In the genomic region with DNA sequence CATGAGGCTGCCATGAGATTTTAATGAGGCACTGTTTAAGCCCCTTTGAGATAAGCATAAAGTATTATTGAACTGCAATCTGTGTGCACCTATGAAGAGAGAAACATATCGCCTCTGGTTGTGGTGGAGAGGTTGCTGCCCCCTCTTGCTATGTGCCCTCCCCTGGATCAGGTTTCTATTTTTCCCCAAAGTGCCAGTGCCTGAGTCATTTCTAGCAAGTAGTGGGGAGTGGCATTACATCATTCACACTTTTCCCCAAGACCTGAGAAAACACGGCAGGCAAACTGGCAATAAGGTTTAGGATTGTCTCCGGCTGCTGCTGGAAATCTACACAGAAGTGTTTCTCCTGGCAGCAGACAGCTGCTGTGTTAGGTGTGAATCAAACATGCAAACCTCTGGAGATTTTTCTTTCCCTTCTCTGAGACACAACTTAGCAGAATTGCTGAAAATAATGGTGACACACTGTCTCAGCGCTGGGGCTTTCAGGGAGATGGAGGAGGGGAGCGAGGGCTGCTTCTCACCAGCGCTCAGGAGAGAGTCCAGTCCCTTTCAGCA, we compare ENCODE assay signal across 10 cellular contexts. TPM values are rescaled to one million over a fixed set of nuclear protein-coding genes. Genes with fewer than 3 reads are reported as not detected.
DNase-seq lines count a peak whose midpoint lies in the region; ATAC-seq and TF ChIP-seq lines count a peak whose summit lies in the region.
"Had no signal": no experiment of that assay in that cellular context is flagged by ENCODE, and none has a peak within 500 bp of the region (broad histone marks: within the 10 kb centered on the region; RNA-seq: fewer than 3 reads in every experiment).

No MANE protein-coding gene starts in this region.

- H3K4me3 Mint-ChIP-seq in Calu3 (ENCODE audit: low read depth, unreplicated experiment): no peak overlapping the region
- H3K4me3 Mint-ChIP-seq in activated naive CD8-positive, alpha-beta T cell treated with anti-CD3 and anti-CD28 coated beads for 36 hours: peak overlapping the region; percentile 22
- no peak overlapping the region for H3K4me3 Mint-ChIP-seq in memory B cell
- no peak overlapping the region for H3K4me3 Mint-ChIP-seq in HFFc6
- H3K4me3 Mint-ChIP-seq: mesothelial cell of epicardium had no signal

- peak overlapping the region; percentile 19 for H3K9ac ChIP-seq in HUES6 (ENCODE audit: low read length)

- no peak for TF ChIP-seq CTCF in Calu3 (IDR thresholded peaks at IDR 0.05; ENCODE audit: unreplicated experiment)
- no peak for TF ChIP-seq CTCF in upper lobe of right lung (IDR thresholded peaks at IDR 0.05)
- TF ChIP-seq CTCF in HFFc6 (IDR thresholded peaks at IDR 0.05): no peak

- H3K27ac Mint-ChIP-seq in Calu3 (ENCODE audit: unreplicated experiment) (peak overlapping the region; percentile 40), memory B cell (peak overlapping the region; percentile 86), HFFc6 (no peak overlapping the region)
- peak overlapping the region; percentile 88 for H3K27ac Mint-ChIP-seq in activated naive CD8-positive, alpha-beta T cell treated with anti-CD3 and anti-CD28 coated beads for 36 hours
- H3K27ac Mint-ChIP-seq: mesothelial cell of epicardium had no signal

- H3K36me3 ChIP-seq in HUES6 (ENCODE audit: control insufficient read depth, insufficient read depth, low read length) (no peaks in the 10 kb centered on the region), upper lobe of right lung (no peaks in the 10 kb centered on the region)

- intact Hi-C loops in Calu3 (cut with micrococcal nuclease; ENCODE audit: unreplicated experiment): loop anchor here (5.0 kb wide), 2 partner anchors 69 to 164 kb away; no protein-coding TSS in a partner anchor
- intact Hi-C loops in upper lobe of right lung (cut with DNase I): no loop called here
- intact Hi-C loops in left ventricle myocardium superior (cut with micrococcal nuclease): no loop called here

- H3K4me1 Mint-ChIP-seq in Calu3 (ENCODE audit: low read depth, unreplicated experiment): peaks cover 34% of the 10 kb centered on the region
- peaks cover 82% of the 10 kb centered on the region for H3K4me1 Mint-ChIP-seq in activated naive CD8-positive, alpha-beta T cell treated with anti-CD3 and anti-CD28 coated beads for 36 hours
- H3K4me1 Mint-ChIP-seq in memory B cell: peaks cover 27% of the 10 kb centered on the region
- peaks cover 45% of the 10 kb centered on the region for H3K4me1 Mint-ChIP-seq in HFFc6 (ENCODE audit: low read depth)

- BruUV-seq in Calu3 (replicated peaks; lab: Mats Ljungman, UMichigan): no TSS peak

- H3K36me3 Mint-ChIP-seq in Calu3 (ENCODE audit: insufficient read depth, unreplicated experiment) (peaks cover 30% of the 10 kb centered on the region), memory B cell (peaks cover 4% of the 10 kb centered on the region), HFFc6 (ENCODE audit: low read depth) (no peaks in the 10 kb centered on the region; the same call in 1 of the 2 replicates)
- peaks cover 5% of the 10 kb centered on the region for H3K36me3 Mint-ChIP-seq in activated naive CD8-positive, alpha-beta T cell treated with anti-CD3 and anti-CD28 coated beads for 36 hours
- H3K36me3 Mint-ChIP-seq: mesothelial cell of epicardium had no signal

- peaks cover 14% of the 10 kb centered on the region for H3K27me3 Mint-ChIP-seq in Calu3 (ENCODE audit: unreplicated experiment)
- H3K27me3 Mint-ChIP-seq in activated naive CD8-positive, alpha-beta T cell treated with anti-CD3 and anti-CD28 coated beads for 36 hours: peaks cover 27% of the 10 kb centered on the region
- no peaks in the 10 kb centered on the region for H3K27me3 Mint-ChIP-seq in memory B cell
- peaks cover 12% of the 10 kb centered on the region for H3K27me3 Mint-ChIP-seq in HFFc6 (ENCODE audit: insufficient read depth)

- ATAC-seq in memory B cell (ENCODE audit: low read depth): no peak
- no peak for ATAC-seq in upper lobe of right lung
- ATAC-seq in left ventricle myocardium superior: no peak
- ATAC-seq: Panc1 had no signal

- H3K9me3 ChIP-seq in HUES6 (ENCODE audit: control insufficient read depth, insufficient read depth, low read depth, low read length) (no peaks in the 10 kb centered on the region), upper lobe of right lung (no peaks in the 10 kb centered on the region)

- H3K27ac ChIP-seq in HUES6 (ENCODE audit: low read depth, low read length) (no peak overlapping the region; the same call in 1 of the 2 replicates), upper lobe of right lung (no peak overlapping the region)

- DNase-seq in Calu3 (peak; percentile 47), memory B cell (ENCODE audit: low spot score in 2 of 2) (no peak), HT-29 (ENCODE audit: low spot score) (no peak), upper lobe of right lung (no peak), HFFc6 (no peak), left ventricle myocardium superior (no peak)
- peak; percentile 26 for DNase-seq in activated naive CD8-positive, alpha-beta T cell treated with anti-CD3 and anti-CD28 coated beads for 36 hours

- H3K9me3 Mint-ChIP-seq in Calu3 (ENCODE audit: low read depth, unreplicated experiment): peaks cover 3% of the 10 kb centered on the region
- peaks cover 12% of the 10 kb centered on the region for H3K9me3 Mint-ChIP-seq in activated naive CD8-positive, alpha-beta T cell treated with anti-CD3 and anti-CD28 coated beads for 36 hours
- peaks cover 2% of the 10 kb centered on the region for H3K9me3 Mint-ChIP-seq in memory B cell
- H3K9me3 Mint-ChIP-seq in HFFc6: no peaks in the 10 kb centered on the region

- CTCF ChIA-PET in Calu3 (lab: Charles Lee): no interaction called here

- H3K4me1 ChIP-seq in HUES6 (ENCODE audit: control insufficient read depth, insufficient read depth, low read length) (peaks cover 43% of the 10 kb centered on the region), upper lobe of right lung (peaks cover 19% of the 10 kb centered on the region)

- H3K27me3 ChIP-seq in HUES6 (ENCODE audit: control insufficient read depth, insufficient read depth, low read length): peaks cover 37% of the 10 kb centered on the region
- no peaks in the 10 kb centered on the region for H3K27me3 ChIP-seq in upper lobe of right lung

- no peak overlapping the region for H3K4me3 ChIP-seq in HUES6 (ENCODE audit: low read depth, low read length)
- no peak overlapping the region for H3K4me3 ChIP-seq in upper lobe of right lung

RNA-seq across cellular contexts. Expression of gene RGS16, which starts 13.6 kb away (rescaled TPM):
- total RNA-seq in Calu3 (2022) (1.2 and 1.7 TPM in 2 replicates), upper lobe of right lung (12.0 TPM), left ventricle myocardium superior (1.1 TPM)
- total RNA-seq in activated naive CD8-positive, alpha-beta T cell treated with anti-CD3 and anti-CD28 coated beads for 36 hours: 10 to 100 TPM; 68.1 to 70.7 TPM
- total RNA-seq in HT-29 (2014; rRNA removed; shearing (Covaris generic)): 3.1 and 5.1 TPM in 2 replicates
- total RNA-seq in HFFc6 (2021; fragmentation: NEBNext Ultra II Directional; extraction: Animal tissue kit (Norgen Biotek cat#: 25700)): under 1 TPM; 0.31 to 0.59 (median 0.39) TPM

RNA-seq across cellular contexts. Expression of gene RNASEL, which starts 28.8 kb away (rescaled TPM):
- total RNA-seq in Calu3 (2022) (7.0 and 10.0 TPM in 2 replicates), upper lobe of right lung (12.8 TPM), left ventricle myocardium superior (2.7 TPM)
- total RNA-seq in activated naive CD8-positive, alpha-beta T cell treated with anti-CD3 and anti-CD28 coated beads for 36 hours: 1 to 10 TPM; 4.1 to 4.3 TPM
- 1.6 and 1.9 TPM in 2 replicates for total RNA-seq in HT-29 (2014; rRNA removed; shearing (Covaris generic))
- 1 to 10 TPM; 3.6 to 4.1 (median 3.8) TPM for total RNA-seq in HFFc6 (2021; fragmentation: NEBNext Ultra II Directional; extraction: Animal tissue kit (Norgen Biotek cat#: 25700))

Comparison
In these comparisons a context has a peak if more than half of its experiments do, and no peak if none do; other contexts are left out.
1. DNase-seq: peak in Calu3 (single experiment) and activated naive CD8-positive, alpha-beta T cell treated with anti-CD3 and anti-CD28 coated beads for 36 hours (single experiment); none in memory B cell (0 of 2), HT-29 (single experiment), upper lobe of right lung (single experiment), HFFc6 (single experiment) and left ventricle myocardium superior (single experiment).